9 cellular contexts compared by ENCODE assay signal in genomic region chr9:33139421-33140228, GRCh38. TPM values are rescaled to one million over a fixed set of nuclear protein-coding genes. Genes with fewer than 3 reads are reported as not detected.
DNase-seq lines count a peak whose midpoint lies in the region; ATAC-seq and TF ChIP-seq lines count a peak whose summit lies in the region.
"Had no signal": no experiment of that assay in that cellular context is flagged by ENCODE, and none has a peak within 500 bp of the region (broad histone marks: within the 10 kb centered on the region; RNA-seq: fewer than 3 reads in every experiment).

No MANE protein-coding gene starts in this region.

- CTCF ChIA-PET in RWPE1 (lab: Yijun Ruan, JAX), result interaction anchor here (0.7 to 0.8 kb wide), 2 partner anchors 9 to 13 kb away, joined by 3 to 4 read pairs; no protein-coding TSS in a partner anchor

- no peaks in the 10 kb centered on the region for H3F3A ChIP-seq in MM.1S (ENCODE audit: insufficient read depth, low read length)

- H2AFZ ChIP-seq in MM.1S (ENCODE audit: low read length), result no peak overlapping the region

- H3K9me2 ChIP-seq in MM.1S (replicated peaks; ENCODE audit: insufficient read depth, low read length), result no peaks in the 10 kb centered on the region

- H3K9ac ChIP-seq in MM.1S (ENCODE audit: low read length), result no peak overlapping the region

- peaks cover 2 to 100% (median 71%) of the 10 kb centered on the region in 3 donors for H3K4me1 ChIP-seq in gastroesophageal sphincter
- no peaks in the 10 kb centered on the region for H3K4me1 ChIP-seq in MM.1S (ENCODE audit: low read length)

- H3K4me2 ChIP-seq in MM.1S (ENCODE audit: low read depth, low read length), result no peak overlapping the region

- intact Hi-C loops in posterior vena cava (cut with DNase I), result no loop called here

- TF ChIP-seq EP300 in gastroesophageal sphincter (IDR thresholded peaks at IDR 0.05), result no peak

- H4K20me1 ChIP-seq in MM.1S (ENCODE audit: insufficient read depth, low read length), result no peaks in the 10 kb centered on the region; the same call in 1 of the 2 replicates

- TF ChIP-seq CTCF in RWPE1 (conservative IDR thresholded peaks at IDR 0.05; ENCODE audit: low read depth) (no peak), gastroesophageal sphincter (IDR thresholded peaks at IDR 0.05) (no peak), MM.1S (IDR thresholded peaks at IDR 0.05; ENCODE audit: low read length) (no peak)

- ATAC-seq in gastroesophageal sphincter, result peak; percentile 84
- no peak for ATAC-seq in HG03025 (IDR thresholded peaks at IDR 0.05; ENCODE audit: low FRiP score, unreplicated experiment)

- H3K79me2 ChIP-seq in MM.1S (ENCODE audit: low read length), result peaks cover 92% of the 10 kb centered on the region

- H3K36me3 ChIP-seq in gastroesophageal sphincter, result peaks cover 0 to 8% of the 10 kb centered on the region in 2 donors
- no peaks in the 10 kb centered on the region for H3K36me3 ChIP-seq in MM.1S (replicated peaks; ENCODE audit: insufficient read depth, low read length)

- H3K4me3 ChIP-seq in gastroesophageal sphincter, result no peak overlapping the region
- H3K4me3 ChIP-seq in MM.1S (ENCODE audit: low read length), result no peak overlapping the region

- H3K27me3 ChIP-seq in gastroesophageal sphincter (no peaks in the 10 kb centered on the region), MM.1S (replicated peaks; ENCODE audit: insufficient read depth, low read length) (no peaks in the 10 kb centered on the region)

- H3K27ac ChIP-seq in RWPE1, result peak overlapping the region; percentile 65
- peak overlapping the region; percentile 8 to 80 (median 74) for H3K27ac ChIP-seq in gastroesophageal sphincter
- no peak overlapping the region for H3K27ac ChIP-seq in MM.1S (ENCODE audit: low read length)
- H3K27ac ChIP-seq: epithelial cell of prostate had no signal

- POLR2A ChIA-PET in RWPE1 (lab: Yijun Ruan, JAX; ENCODE audit: low non-redundant PET), result interaction anchor here (0.6 kb wide), 1 partner anchor 223 kb away, joined by 7 read pairs; no protein-coding TSS in a partner anchor

- peak; percentile 88 for DNase-seq in GM04504 (ENCODE audit: low read depth)
- no peak for DNase-seq in RWPE1 (ENCODE audit: low spot score)
- peak; percentile 88 for DNase-seq in posterior vena cava (ENCODE audit: low spot score)
- DNase-seq in MM.1S, result no peak
- no peak for DNase-seq in activated CD4-positive, CD25-positive, alpha-beta regulatory T cell treated with anti-CD3 and anti-CD28 coated beads, Interleukin-2, amount 50 U/mL, for 72 hours
- no peak for DNase-seq in NCI-H510A (lab: John Stamatoyannopoulos, UW)

- H3K9me3 ChIP-seq in gastroesophageal sphincter, result no peaks in the 10 kb centered on the region
- no peaks in the 10 kb centered on the region for H3K9me3 ChIP-seq in MM.1S (replicated peaks; ENCODE audit: insufficient read depth, low read length)

- TF ChIP-seq POLR2A in gastroesophageal sphincter (IDR thresholded peaks at IDR 0.05), result no peak

- WGBS in gastroesophageal sphincter (ENCODE audit: low coverage in 1 of 2), 2 donors, result 14% methylated on average over 8 of the region's 18 CpGs; no CpG with 5 or more reads in 1 of the 2 donors

RNA-seq across cellular contexts. Expression of gene B4GALT1, which starts 27.5 kb away (rescaled TPM):
- total RNA-seq in gastroesophageal sphincter, result 10 to 100 TPM; 22.9 to 43.3 (median 31.0) TPM
- total RNA-seq in posterior vena cava, result 100 to 1,000 TPM in 1 of 2 donors, 10 to 100 TPM in 1; 76.8 to 107 TPM

Comparison
In these comparisons a context has a peak if more than half of its experiments do, and no peak if none do; other contexts are left out.
1. DNase-seq: peak in GM04504 (single experiment) and posterior vena cava (single experiment); none in RWPE1 (single experiment), MM.1S (single experiment), activated CD4-positive, CD25-positive, alpha-beta regulatory T cell treated with anti-CD3 and anti-CD28 coated beads, Interleukin-2, amount 50 U/mL, for 72 hours (single experiment) and NCI-H510A (single experiment).